Comparison of ENCODE assay signal across 8 cellular contexts in genomic region chr11:44575288-44575672, GRCh38. TPM values are rescaled to one million over a fixed set of nuclear protein-coding genes. Genes with fewer than 3 reads are reported as not detected.
DNase-seq lines count a peak whose midpoint lies in the region; ATAC-seq and TF ChIP-seq lines count a peak whose summit lies in the region.

No MANE protein-coding gene starts in this region.

- peaks cover 100% of the 10 kb centered on the region for H3K4me1 ChIP-seq in CD4-positive, alpha-beta memory T cell (ENCODE audit: insufficient read depth, low read length)
- peaks cover 37% of the 10 kb centered on the region for H3K4me1 ChIP-seq in IMR-90 (ENCODE audit: control insufficient read depth, insufficient read depth, low read length)
- H3K4me1 ChIP-seq in osteoblast (ENCODE audit: insufficient read depth, low read length), result peaks cover 59% of the 10 kb centered on the region

- H3K4me2 ChIP-seq in IMR-90 (ENCODE audit: low read depth, low read length), result peak overlapping the region; percentile 22; the same call in 1 of the 2 replicates
- peak overlapping the region; percentile 64 for H3K4me2 ChIP-seq in osteoblast (ENCODE audit: insufficient read depth, low read length)

- H2BK120ac ChIP-seq in IMR-90 (ENCODE audit: low read depth, low read length), result peak overlapping the region; percentile 93

- peak overlapping the region; percentile 89 for H2AK5ac ChIP-seq in IMR-90 (ENCODE audit: low read depth, low read length)

- BruUV-seq in IMR-90 (replicated peaks; lab: Mats Ljungman, UMichigan), result no TSS peak

- H3K4me1 Mint-ChIP-seq in CD4-positive, alpha-beta memory T cell, result peaks cover 74 to 99% (median 89%) of the 10 kb centered on the region in 4 donors
- peaks cover 94% of the 10 kb centered on the region for H3K4me1 Mint-ChIP-seq in activated naive CD8-positive, alpha-beta T cell treated with anti-CD3 and anti-CD28 coated beads, Interleukin-2, amount 50 U/mL, for 24 hours

- dilution Hi-C loops in IMR-90 (cut with HindIII; ENCODE audit: low sequenced_read_pairs, unreplicated experiment), result no loop called here

- DNase-seq in CD4-positive, alpha-beta memory T cell, result no peak
- DNase-seq in IMR-90 (peak; percentile 90), osteoblast (ENCODE audit: insufficient read length, low spot score, missing footprints) (peak; percentile 94), T-helper 9 cell (no peak), NOMO-1 (lab: John Stamatoyannopoulos, UW; ENCODE audit: unreplicated experiment in 2 of 2) (no peak), midbrain (lab: John Stamatoyannopoulos, UW) (no peak)
- DNase-seq in activated naive CD8-positive, alpha-beta T cell treated with anti-CD3 and anti-CD28 coated beads, Interleukin-2, amount 50 U/mL, for 24 hours, result peak; percentile 67

- H3K27ac Mint-ChIP-seq in CD4-positive, alpha-beta memory T cell, result peak overlapping the region in 6 of 7 donors; percentile 87 to 96 (median 90)
- peak overlapping the region; percentile 100 for H3K27ac Mint-ChIP-seq in activated naive CD8-positive, alpha-beta T cell treated with anti-CD3 and anti-CD28 coated beads, Interleukin-2, amount 50 U/mL, for 24 hours

- H3K23ac ChIP-seq in IMR-90 (ENCODE audit: low read depth, low read length), result peak overlapping the region; percentile 61

- H3K4me3 Mint-ChIP-seq in CD4-positive, alpha-beta memory T cell, result peak overlapping the region; percentile 71 to 87 (median 81)
- H3K4me3 Mint-ChIP-seq in activated naive CD8-positive, alpha-beta T cell treated with anti-CD3 and anti-CD28 coated beads, Interleukin-2, amount 50 U/mL, for 24 hours, result peak overlapping the region; percentile 96

- H3K36me3 ChIP-seq in CD4-positive, alpha-beta memory T cell (ENCODE audit: insufficient read depth, low read length), result no peaks in the 10 kb centered on the region
- H3K36me3 ChIP-seq in IMR-90 (ENCODE audit: control insufficient read depth, insufficient read depth, low read length), result no peaks in the 10 kb centered on the region
- no peaks in the 10 kb centered on the region for H3K36me3 ChIP-seq in osteoblast (ENCODE audit: insufficient read depth, low read length)

- peak overlapping the region; percentile 93 for H4K91ac ChIP-seq in IMR-90 (ENCODE audit: insufficient read depth, low read depth, low read length)

- peak overlapping the region; percentile 89 for H3K14ac ChIP-seq in IMR-90 (replicated peaks; ENCODE audit: low read depth, low read length)

- H2AFZ ChIP-seq in IMR-90 (replicated peaks; ENCODE audit: low read length, poor library complexity), result no peak overlapping the region
- H2AFZ ChIP-seq in osteoblast (ENCODE audit: low read length), result no peak overlapping the region

- H4K20me1 ChIP-seq in IMR-90 (ENCODE audit: insufficient read depth, low read length) (no peaks in the 10 kb centered on the region), osteoblast (ENCODE audit: insufficient read depth, low read length) (no peaks in the 10 kb centered on the region)

- peak overlapping the region; percentile 52 for H3K27ac ChIP-seq in CD4-positive, alpha-beta memory T cell (ENCODE audit: low read depth, low read length)
- H3K27ac ChIP-seq in IMR-90 (ENCODE audit: insufficient read depth, low read length) (peak overlapping the region; percentile 96), osteoblast (ENCODE audit: low read depth, low read length) (peak overlapping the region; percentile 93)

- no peak; the same call in 1 of the 2 replicates for TF ChIP-seq POLR2A in IMR-90 (IDR thresholded peaks at IDR 0.05; ENCODE audit: low read depth, low read length)

- no peaks in the 10 kb centered on the region for H3K9me3 ChIP-seq in CD4-positive, alpha-beta memory T cell (ENCODE audit: control insufficient read depth in 1 of 2, low read length in 2 of 2)
- H3K9me3 ChIP-seq in IMR-90 (ENCODE audit: control insufficient read depth, insufficient read depth, low read length) (no peaks in the 10 kb centered on the region), osteoblast (ENCODE audit: low read depth, low read length) (no peaks in the 10 kb centered on the region)

- H4K8ac ChIP-seq in IMR-90 (ENCODE audit: low read depth in 2 of 2, low read length in 2 of 2), result peak overlapping the region; percentile 29 to 91; a peak in 3 of 4 replicates

- POLR2A ChIA-PET in CD4-positive, alpha-beta memory T cell (lab: Charles Lee; ENCODE audit: partially characterized antibody), result interaction anchor here (1.4 to 13.8 kb wide), 6 partner anchors 8 to 37 kb away, joined by 8 to 287 read pairs (median 16); partner anchors contain the start of gene CD82
- POLR2A ChIA-PET in IMR-90 (lab: Charles Lee; ENCODE audit: unreplicated experiment), result no interaction called here

- TF ChIP-seq CTCF in IMR-90 (conservative IDR thresholded peaks at IDR 0.05; ENCODE audit: low read depth, low read length) (no peak), osteoblast (IDR thresholded peaks at IDR 0.05; ENCODE audit: extremely low read depth, low read depth, low read length) (no peak)

- in situ Hi-C loops in IMR-90 (cut with MboI; ENCODE audit: low sequenced_read_pairs), result no loop called here

- H3K36me3 Mint-ChIP-seq in CD4-positive, alpha-beta memory T cell, result peaks cover 14 to 30% of the 10 kb centered on the region in 2 donors
- peaks cover 87% of the 10 kb centered on the region for H3K36me3 Mint-ChIP-seq in activated naive CD8-positive, alpha-beta T cell treated with anti-CD3 and anti-CD28 coated beads, Interleukin-2, amount 50 U/mL, for 24 hours (ENCODE audit: low read depth)

- peak overlapping the region; percentile 70; the same call in 1 of the 2 replicates for H2BK20ac ChIP-seq in IMR-90 (ENCODE audit: low read depth, low read length)

- peaks cover 29% of the 10 kb centered on the region for H3K79me2 ChIP-seq in osteoblast (ENCODE audit: insufficient read depth, low read length)

- no peak overlapping the region for H2AK9ac ChIP-seq in IMR-90 (replicated peaks; ENCODE audit: low read depth, low read length, poor library complexity)

- H3K56ac ChIP-seq in IMR-90 (ENCODE audit: extremely low read depth, insufficient read depth, low read length), result no peak overlapping the region

- H3K27me3 ChIP-seq in CD4-positive, alpha-beta memory T cell (ENCODE audit: insufficient read depth, low read length), result no peaks in the 10 kb centered on the region
- no peaks in the 10 kb centered on the region for H3K27me3 ChIP-seq in IMR-90 (ENCODE audit: control insufficient read depth, insufficient read depth, low read length)
- H3K27me3 ChIP-seq in osteoblast (ENCODE audit: insufficient read depth, low read length), result no peaks in the 10 kb centered on the region

- H3K9me3 Mint-ChIP-seq in CD4-positive, alpha-beta memory T cell, result no peaks in the 10 kb centered on the region
- no peaks in the 10 kb centered on the region for H3K9me3 Mint-ChIP-seq in activated naive CD8-positive, alpha-beta T cell treated with anti-CD3 and anti-CD28 coated beads, Interleukin-2, amount 50 U/mL, for 24 hours

- H2BK5ac ChIP-seq in IMR-90 (ENCODE audit: low read depth, low read length, poor library complexity, severe bottlenecking), result peak overlapping the region; percentile 99

- no peaks in the 10 kb centered on the region for H3K27me3 Mint-ChIP-seq in CD4-positive, alpha-beta memory T cell
- no peaks in the 10 kb centered on the region for H3K27me3 Mint-ChIP-seq in activated naive CD8-positive, alpha-beta T cell treated with anti-CD3 and anti-CD28 coated beads, Interleukin-2, amount 50 U/mL, for 24 hours

- intact Hi-C loops in CD4-positive, alpha-beta memory T cell (cut with micrococcal nuclease), result no loop called here
- intact Hi-C loops in IMR-90 (cut with micrococcal nuclease), result no loop called here

- H4K5ac ChIP-seq in IMR-90 (ENCODE audit: low read depth, low read length), result peak overlapping the region; percentile 74

- ATAC-seq in IMR-90 (ENCODE audit: low read depth) (peak; percentile 51), GM21423 (IDR thresholded peaks at IDR 0.05; ENCODE audit: unreplicated experiment) (no peak)
- peak; percentile 57 for ATAC-seq in activated naive CD8-positive, alpha-beta T cell treated with anti-CD3 and anti-CD28 coated beads, Interleukin-2, amount 50 U/mL, for 24 hours

- peaks cover 23% of the 10 kb centered on the region for H3K9me1 ChIP-seq in IMR-90 (ENCODE audit: insufficient read depth, low read length)

- H3K4me3 ChIP-seq in CD4-positive, alpha-beta memory T cell (ENCODE audit: low read length in 2 of 2), result peak overlapping the region in 1 of 2 donors; percentile 21
- H3K4me3 ChIP-seq in IMR-90 (ENCODE audit: insufficient read depth, low read depth, low read length), result no peak overlapping the region
- H3K4me3 ChIP-seq in osteoblast (ENCODE audit: insufficient read depth, low read length), result peak overlapping the region; percentile 14

- peak; percentile 11; the same call in 1 of the 2 replicates for TF ChIP-seq RAD21 in IMR-90 (IDR thresholded peaks at IDR 0.05; ENCODE audit: low read length)

- WGBS in IMR-90 (ENCODE audit: extremely low coverage in 2 of 2, insufficient read length in 1 of 2), 2 experiments, result no CpG with 5 or more reads among the region's 2 CpGs

- CTCF ChIA-PET in CD4-positive, alpha-beta memory T cell (lab: Charles Lee; ENCODE audit: partially characterized antibody), result interaction anchor here (1.6 to 12.0 kb wide), 6 partner anchors 8 to 42 kb away, joined by 5 to 96 read pairs (median 12); partner anchors contain the start of gene CD82
- CTCF ChIA-PET in IMR-90 (lab: Yijun Ruan, JAX), result no interaction called here

- peak overlapping the region; percentile 80; the same call in 2 of the 3 replicates for H2BK15ac ChIP-seq in IMR-90 (ENCODE audit: low read depth, low read length)

- peak overlapping the region; percentile 80 for H3K18ac ChIP-seq in IMR-90 (ENCODE audit: low read depth, low read length)

- H3K4ac ChIP-seq in IMR-90 (ENCODE audit: low read depth, low read length), result peak overlapping the region; percentile 91

- peaks cover 36 to 72% of the 10 kb centered on the region in 2 experiments for H3K79me1 ChIP-seq in IMR-90 (ENCODE audit: low read depth in 1 of 2, low read length in 2 of 2)

- H3K9ac ChIP-seq in IMR-90 (ENCODE audit: low read depth, low read length), result no peak overlapping the region

TF ChIP-seq in IMR-90, 13 proteins besides CTCF, POLR2A, EP300 and RAD21 (continues in another document):
- no peak for TF ChIP-seq NFE2L2 (IDR thresholded peaks at IDR 0.05; ENCODE audit: low read depth, low read length)
- no peak for TF ChIP-seq CHD1 (IDR thresholded peaks at IDR 0.05; ENCODE audit: low read depth, low read length)

RNA-seq across cellular contexts. Expression of gene CD82, which starts 9.8 kb away (rescaled TPM):
- total RNA-seq in CD4-positive, alpha-beta memory T cell, result 100 to 1,000 TPM; 130 to 133 TPM
- 100 to 1,000 TPM; 250 to 260 TPM for polyA plus RNA-seq in CD4-positive, alpha-beta memory T cell
- total RNA-seq in IMR-90 (2012; rRNA removed) (18.9 and 32.8 TPM in 2 replicates), osteoblast (14.7 and 23.2 TPM in 2 replicates)
- 46.1 and 49.4 TPM in 2 replicates for polyA plus RNA-seq in IMR-90 (2012; rRNA removed)
- 45.9 and 112 TPM in 2 replicates for polyA plus RNA-seq in IMR-90 (2012; cell fraction: cytosol; rRNA removed)
- polyA plus RNA-seq in IMR-90 (2012; cell fraction: nucleus; rRNA removed; ENCODE audit: low replicate concordance), result 14.7 and 27.3 TPM in 2 replicates

Comparison
In these comparisons a context has a peak if more than half of its experiments do, and no peak if none do; other contexts are left out.
1. DNase-seq: peak in IMR-90 (single experiment), activated naive CD8-positive, alpha-beta T cell treated with anti-CD3 and anti-CD28 coated beads, Interleukin-2, amount 50 U/mL, for 24 hours (single experiment) and osteoblast (single experiment); none in CD4-positive, alpha-beta memory T cell (0 of 5), T-helper 9 cell (single experiment), NOMO-1 (0 of 2) and midbrain (single experiment).
2. Peak in every context shown above with its lines, with median percentiles within 50 percentile points of each other: H3K27ac ChIP-seq.